9 cellular contexts compared by ENCODE assay signal in the genomic region with DNA sequence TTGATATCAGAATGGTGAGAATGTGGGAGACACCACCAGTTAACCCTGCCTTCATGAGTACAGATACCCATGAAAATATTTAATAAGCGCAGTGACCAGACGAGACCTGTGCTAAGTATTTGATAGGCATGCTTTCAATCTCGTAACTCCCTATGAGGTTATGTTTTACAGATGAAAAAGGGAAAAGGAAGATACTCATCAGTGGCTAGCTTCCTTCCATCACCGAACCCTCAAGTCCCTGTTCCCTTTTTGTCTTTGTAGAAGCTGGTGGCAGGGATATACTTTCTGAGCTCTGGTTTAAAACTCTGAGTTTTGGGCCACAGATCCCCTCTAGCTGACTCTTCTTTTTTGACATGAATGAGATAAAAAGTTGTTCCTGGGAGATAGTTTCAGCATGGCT. TPM values are rescaled to one million over a fixed set of nuclear protein-coding genes. Genes with fewer than 3 reads are reported as not detected.
DNase-seq lines count a peak whose midpoint lies in the region; ATAC-seq lines count a peak whose summit lies in the region.
"Had no signal": no experiment of that assay in that cellular context is flagged by ENCODE, and none has a peak within 500 bp of the region (broad histone marks: within the 10 kb centered on the region; RNA-seq: fewer than 3 reads in every experiment).

No MANE protein-coding gene starts in this region.

- peak overlapping the region; percentile 0 for H3K4me3 ChIP-seq in endocrine pancreas (ENCODE audit: control insufficient read depth, insufficient read depth, low read length)

- H3K9ac ChIP-seq in endocrine pancreas (ENCODE audit: control insufficient read depth, insufficient read depth, low read length), result no peak overlapping the region

- peaks cover 9% of the 10 kb centered on the region for H3K4me1 ChIP-seq in endocrine pancreas (ENCODE audit: control insufficient read depth, insufficient read depth, low read length)

- H3K36me3 ChIP-seq in endocrine pancreas (ENCODE audit: control insufficient read depth, insufficient read depth, low read length), result no peaks in the 10 kb centered on the region

- no peaks in the 10 kb centered on the region for H3K27me3 ChIP-seq in endocrine pancreas (ENCODE audit: control insufficient read depth, insufficient read depth, low read length)

- H3K4me1 Mint-ChIP-seq in stimulated activated naive CD8-positive, alpha-beta T cell treated with anti-CD3 and anti-CD28 coated beads, Interleukin-15, amount 100 ng/mL, for 72 hours, result peaks cover 46% of the 10 kb centered on the region
- peaks cover 33% of the 10 kb centered on the region for H3K4me1 Mint-ChIP-seq in activated T-helper 1 cell treated with anti-CD3 and anti-CD28 coated beads, Interleukin-12 subunit alpha, Interleukin-12 subunit beta, Interleukin-2, Interleukin-4 antibody, amounts not matched to agents 30 ng/mL and 10 ng/mL and 1 ng/mL, durations not matched to agents 14 hours and 24 hours and 36 hours (ENCODE audit: low read depth)

- H3K9me3 ChIP-seq in endocrine pancreas (ENCODE audit: control insufficient read depth, low read length), result no peaks in the 10 kb centered on the region

- H3K4me3 Mint-ChIP-seq in stimulated activated naive CD8-positive, alpha-beta T cell treated with anti-CD3 and anti-CD28 coated beads, Interleukin-15, amount 100 ng/mL, for 72 hours, result peak overlapping the region; percentile 29 to 67
- H3K4me3 Mint-ChIP-seq in activated T-helper 1 cell treated with anti-CD3 and anti-CD28 coated beads, Interleukin-12 subunit alpha, Interleukin-12 subunit beta, Interleukin-2, Interleukin-4 antibody, amounts not matched to agents 30 ng/mL and 10 ng/mL and 1 ng/mL, durations not matched to agents 14 hours and 24 hours and 36 hours, result no peak overlapping the region
- H3K4me3 Mint-ChIP-seq: activated T-cell treated with anti-CD3 and anti-CD28 coated beads, Interleukin-2, amount 50 U/mL, for 4 hours had no signal

- no peaks in the 10 kb centered on the region for H3K9me3 Mint-ChIP-seq in stimulated activated naive CD8-positive, alpha-beta T cell treated with anti-CD3 and anti-CD28 coated beads, Interleukin-15, amount 100 ng/mL, for 72 hours
- no peaks in the 10 kb centered on the region for H3K9me3 Mint-ChIP-seq in activated T-helper 1 cell treated with anti-CD3 and anti-CD28 coated beads, Interleukin-12 subunit alpha, Interleukin-12 subunit beta, Interleukin-2, Interleukin-4 antibody, amounts not matched to agents 30 ng/mL and 10 ng/mL and 1 ng/mL, durations not matched to agents 14 hours and 24 hours and 36 hours
- H3K9me3 Mint-ChIP-seq: activated T-cell treated with anti-CD3 and anti-CD28 coated beads, Interleukin-2, amount 50 U/mL, for 4 hours had no signal

- DNase-seq in DMS 273 (lab: John Stamatoyannopoulos, UW; ENCODE audit: unreplicated experiment) (peak; percentile 12), DMS 273 treated with DMSO at 0.1 percent for 48 hours (lab: John Stamatoyannopoulos, UW) (no peak), Kasumi-1 (lab: John Stamatoyannopoulos, UW) (peak; percentile 71 to 81)
- no peak for DNase-seq in stimulated activated naive CD8-positive, alpha-beta T cell treated with anti-CD3 and anti-CD28 coated beads, Interleukin-15, amount 100 ng/mL, for 72 hours
- no peak for DNase-seq in activated CD8-positive, alpha-beta memory T cell treated with anti-CD3 and anti-CD28 coated beads, Interleukin-2, amount 50 U/mL, for 48 hours
- DNase-seq in activated T-helper 1 cell treated with anti-CD3 and anti-CD28 coated beads, Interleukin-12 subunit alpha, Interleukin-12 subunit beta, Interleukin-2, Interleukin-4 antibody, amounts not matched to agents 30 ng/mL and 10 ng/mL and 1 ng/mL, durations not matched to agents 14 hours and 24 hours and 36 hours (ENCODE audit: low spot score), result no peak
- DNase-seq: activated T-cell treated with anti-CD3 and anti-CD28 coated beads, Interleukin-2, amount 50 U/mL, for 4 hours had no signal

- ATAC-seq in stimulated activated naive CD8-positive, alpha-beta T cell treated with anti-CD3 and anti-CD28 coated beads, Interleukin-15, amount 100 ng/mL, for 72 hours, result no peak
- ATAC-seq in GM18867 (IDR thresholded peaks at IDR 0.05; ENCODE audit: unreplicated experiment), result no peak

- intact Hi-C loops in activated T-helper 1 cell treated with anti-CD3 and anti-CD28 coated beads, Interleukin-12 subunit alpha, Interleukin-12 subunit beta, Interleukin-2, Interleukin-4 antibody, amounts not matched to agents 30 ng/mL and 10 ng/mL and 1 ng/mL, durations not matched to agents 14 hours and 24 hours and 36 hours (cut with micrococcal nuclease), result no loop called here

- peaks cover 13% of the 10 kb centered on the region for H3K36me3 Mint-ChIP-seq in activated T-helper 1 cell treated with anti-CD3 and anti-CD28 coated beads, Interleukin-12 subunit alpha, Interleukin-12 subunit beta, Interleukin-2, Interleukin-4 antibody, amounts not matched to agents 30 ng/mL and 10 ng/mL and 1 ng/mL, durations not matched to agents 14 hours and 24 hours and 36 hours (ENCODE audit: low read depth)

- H3K27me3 Mint-ChIP-seq in stimulated activated naive CD8-positive, alpha-beta T cell treated with anti-CD3 and anti-CD28 coated beads, Interleukin-15, amount 100 ng/mL, for 72 hours, result no peaks in the 10 kb centered on the region
- no peaks in the 10 kb centered on the region for H3K27me3 Mint-ChIP-seq in activated T-helper 1 cell treated with anti-CD3 and anti-CD28 coated beads, Interleukin-12 subunit alpha, Interleukin-12 subunit beta, Interleukin-2, Interleukin-4 antibody, amounts not matched to agents 30 ng/mL and 10 ng/mL and 1 ng/mL, durations not matched to agents 14 hours and 24 hours and 36 hours (ENCODE audit: insufficient read depth)

- H3K27ac Mint-ChIP-seq in stimulated activated naive CD8-positive, alpha-beta T cell treated with anti-CD3 and anti-CD28 coated beads, Interleukin-15, amount 100 ng/mL, for 72 hours, result no peak overlapping the region
- H3K27ac Mint-ChIP-seq in activated T-helper 1 cell treated with anti-CD3 and anti-CD28 coated beads, Interleukin-12 subunit alpha, Interleukin-12 subunit beta, Interleukin-2, Interleukin-4 antibody, amounts not matched to agents 30 ng/mL and 10 ng/mL and 1 ng/mL, durations not matched to agents 14 hours and 24 hours and 36 hours, result no peak overlapping the region

RNA-seq across cellular contexts. Expression of a gene that starts 26.3 kb away (rescaled TPM):
- total RNA-seq in activated T-helper 1 cell treated with anti-CD3 and anti-CD28 coated beads, Interleukin-12 subunit alpha, Interleukin-12 subunit beta, Interleukin-2, Interleukin-4 antibody, amounts not matched to agents 30 ng/mL and 10 ng/mL and 1 ng/mL, durations not matched to agents 14 hours and 24 hours and 36 hours, result 44.7 and 47.0 TPM in 2 replicates

Comparison
In these comparisons a context has a peak if more than half of its experiments do, and no peak if none do; other contexts are left out.
1. DNase-seq: peak in DMS 273 (single experiment) and Kasumi-1 (2 of 2); none in DMS 273 treated with DMSO at 0.1 percent for 48 hours (single experiment), stimulated activated naive CD8-positive, alpha-beta T cell treated with anti-CD3 and anti-CD28 coated beads, Interleukin-15, amount 100 ng/mL, for 72 hours (0 of 2), activated CD8-positive, alpha-beta memory T cell treated with anti-CD3 and anti-CD28 coated beads, Interleukin-2, amount 50 U/mL, for 48 hours (single experiment) and activated T-helper 1 cell treated with anti-CD3 and anti-CD28 coated beads, Interleukin-12 subunit alpha, Interleukin-12 subunit beta, Interleukin-2, Interleukin-4 antibody, amounts not matched to agents 30 ng/mL and 10 ng/mL and 1 ng/mL, durations not matched to agents 14 hours and 24 hours and 36 hours (single experiment).